Comparison of ENCODE assay signal across 1 cellular context in genomic region chr11:2988996-2989395, GRCh38.
TF ChIP-seq lines count a peak whose summit lies in the region.

No MANE protein-coding gene starts in this region.

TF ChIP-seq in liver, 16 proteins besides CTCF, POLR2A, EP300 and RAD21 (continued from another document):
- peak; percentile 18 for TF ChIP-seq REST (IDR thresholded peaks at IDR 0.05)
- TF ChIP-seq JUND (IDR thresholded peaks at IDR 0.05), result no peak
- no peak for TF ChIP-seq ATF3 (IDR thresholded peaks at IDR 0.05)
TF ChIP-seq in liver: peak in this region for 1.
